10 cellular contexts compared by ENCODE assay signal in the genomic region with DNA sequence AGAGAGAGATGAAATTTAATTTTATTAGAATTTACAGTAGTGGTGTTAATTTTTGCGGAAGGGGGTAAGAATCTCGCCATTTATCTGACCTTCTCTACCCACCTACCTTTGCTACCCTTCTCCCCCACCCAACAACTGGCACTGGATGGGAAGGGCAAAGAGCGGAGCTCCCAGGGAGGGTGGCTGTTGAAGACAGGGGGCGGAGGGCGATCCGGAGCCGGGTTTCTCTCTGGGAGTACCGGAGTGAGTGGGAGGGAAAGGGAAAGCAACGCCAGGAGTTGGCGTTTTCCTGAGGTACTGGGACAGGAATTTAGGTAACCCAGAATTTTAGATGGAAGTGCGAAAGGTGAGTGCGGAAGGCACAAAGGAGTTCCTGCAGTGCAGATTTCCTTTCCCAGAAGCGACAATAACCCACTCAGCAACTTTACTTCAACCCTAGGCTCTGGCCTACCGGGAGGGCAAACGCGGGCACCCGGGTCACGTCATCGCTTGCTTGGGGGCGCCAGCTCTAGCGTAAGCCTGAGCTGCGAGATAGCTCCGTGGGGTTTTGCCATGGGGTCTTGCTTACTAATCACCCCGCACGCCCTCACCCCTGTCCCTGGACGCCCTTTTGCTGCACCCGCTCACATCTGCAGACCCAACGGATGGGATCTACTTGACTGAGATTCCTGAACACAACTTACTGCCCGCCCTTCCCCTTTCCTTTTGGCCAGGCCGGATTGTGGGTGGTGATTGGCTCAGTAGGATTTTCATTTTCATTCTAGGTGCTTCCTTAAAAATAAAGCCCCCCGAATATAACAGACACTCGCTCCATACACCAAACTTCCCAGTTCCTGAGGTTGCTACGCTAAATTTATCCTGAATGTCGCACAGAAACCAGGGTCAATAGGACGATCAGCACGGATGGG.
DNase-seq lines count a peak whose midpoint lies in the region; ATAC-seq and TF ChIP-seq lines count a peak whose summit lies in the region.
"Had no signal": no experiment of that assay in that cellular context is flagged by ENCODE, and none has a peak within 500 bp of the region (broad histone marks: within the 10 kb centered on the region; RNA-seq: fewer than 3 reads in every experiment).

No MANE protein-coding gene starts in this region.

- ATAC-seq in GM21390 (IDR thresholded peaks at IDR 0.05; ENCODE audit: unreplicated experiment): no peak
- no peak for ATAC-seq in HG02610 (IDR thresholded peaks at IDR 0.05; ENCODE audit: unreplicated experiment)

- H3K79me2 ChIP-seq in fibroblast of lung (ENCODE audit: control insufficient read depth, insufficient read depth, low read length) (no peaks in the 10 kb centered on the region), parathyroid adenoma (peaks cover 26% of the 10 kb centered on the region)

- H3K27me3 ChIP-seq in fibroblast of lung (ENCODE audit: control insufficient read depth, insufficient read depth, low read length) (peaks cover 20% of the 10 kb centered on the region), parathyroid adenoma (ENCODE audit: control insufficient read depth, insufficient read depth, low read length) (no peaks in the 10 kb centered on the region)

- no peaks in the 10 kb centered on the region for H4K20me1 ChIP-seq in fibroblast of lung (ENCODE audit: control insufficient read depth, extremely low read depth, insufficient read depth, low read length)

- peak overlapping the region; percentile 44 for H3K4me2 ChIP-seq in fibroblast of lung (ENCODE audit: extremely low read depth, insufficient read depth, low read length)
- H3K4me2 ChIP-seq in parathyroid adenoma (ENCODE audit: low read length): peak overlapping the region; percentile 89

- no peak overlapping the region for H3K27ac ChIP-seq in fibroblast of lung (ENCODE audit: insufficient read depth, low read length)
- peak overlapping the region; percentile 96 for H3K27ac ChIP-seq in parathyroid adenoma
- H3K27ac ChIP-seq: RWPE1 had no signal

- H3K4me3 ChIP-seq in LNCaP clone FGC (ENCODE audit: low read depth, low read length) (peak overlapping the region; percentile 53), fibroblast of lung (replicated peaks in 1 of 4; ENCODE audit: control extremely low read depth in 1 of 4, insufficient read depth in 1 of 4, low read depth in 3 of 4, low read length in 4 of 4) (peak overlapping the region in 2 of 4 experiments; percentile 56 to 59), parathyroid adenoma (ENCODE audit: low read depth, low read length) (peak overlapping the region; percentile 73)

- H2AFZ ChIP-seq in fibroblast of lung (ENCODE audit: low read length) (no peak overlapping the region), parathyroid adenoma (peak overlapping the region; percentile 38)

- DNase-seq in DMS53 treated with DMSO at 0.1 percent for 48 hours (lab: John Stamatoyannopoulos, UW; ENCODE audit: unreplicated experiment) (peak; percentile 26), LNCaP clone FGC (ENCODE audit: low read depth) (no peak), fibroblast of lung (ENCODE audit: low read depth in 2 of 2) (no peak), ureter (ENCODE audit: low spot score) (no peak), GM19238 (ENCODE audit: insufficient read length, low spot score) (no peak)
- DNase-seq: activated CD4-positive, alpha-beta T cell treated with anti-CD3 and anti-CD28 coated beads, Interleukin-2, amount 10 ng/mL, durations not matched to agents 7 days and 5 days had no signal

- H3K36me3 ChIP-seq in fibroblast of lung (ENCODE audit: control insufficient read depth, insufficient read depth, low read length) (no peaks in the 10 kb centered on the region), parathyroid adenoma (ENCODE audit: control insufficient read depth, insufficient read depth, low read length) (no peaks in the 10 kb centered on the region)

- TF ChIP-seq CTCF in LNCaP clone FGC (IDR thresholded peaks at IDR 0.05; ENCODE audit: control insufficient read depth, extremely low read depth, insufficient read depth): no peak
- TF ChIP-seq CTCF in fibroblast of lung (conservative IDR thresholded peaks at IDR 0.05 in 1 of 2, IDR thresholded peaks at IDR 0.05 in 1 of 2; ENCODE audit: low read depth in 1 of 2, low read length in 2 of 2): no peak
- TF ChIP-seq CTCF in parathyroid adenoma (IDR thresholded peaks at IDR 0.05): no peak

- H3K9ac ChIP-seq in fibroblast of lung (ENCODE audit: insufficient read depth, low read length): no peak overlapping the region
- peak overlapping the region; percentile 80 for H3K9ac ChIP-seq in parathyroid adenoma

- H3K9me3 ChIP-seq in fibroblast of lung (ENCODE audit: control insufficient read depth, insufficient read depth, low read depth, low read length): no peaks in the 10 kb centered on the region
- no peaks in the 10 kb centered on the region for H3K9me3 ChIP-seq in parathyroid adenoma (ENCODE audit: control insufficient read depth, low read length)

- H3K4me1 ChIP-seq in fibroblast of lung (ENCODE audit: control insufficient read depth, extremely low read depth, insufficient read depth, low read length): no peaks in the 10 kb centered on the region
- peaks cover 3% of the 10 kb centered on the region for H3K4me1 ChIP-seq in parathyroid adenoma
